24 cellular contexts compared by ENCODE assay signal in the genomic region with DNA sequence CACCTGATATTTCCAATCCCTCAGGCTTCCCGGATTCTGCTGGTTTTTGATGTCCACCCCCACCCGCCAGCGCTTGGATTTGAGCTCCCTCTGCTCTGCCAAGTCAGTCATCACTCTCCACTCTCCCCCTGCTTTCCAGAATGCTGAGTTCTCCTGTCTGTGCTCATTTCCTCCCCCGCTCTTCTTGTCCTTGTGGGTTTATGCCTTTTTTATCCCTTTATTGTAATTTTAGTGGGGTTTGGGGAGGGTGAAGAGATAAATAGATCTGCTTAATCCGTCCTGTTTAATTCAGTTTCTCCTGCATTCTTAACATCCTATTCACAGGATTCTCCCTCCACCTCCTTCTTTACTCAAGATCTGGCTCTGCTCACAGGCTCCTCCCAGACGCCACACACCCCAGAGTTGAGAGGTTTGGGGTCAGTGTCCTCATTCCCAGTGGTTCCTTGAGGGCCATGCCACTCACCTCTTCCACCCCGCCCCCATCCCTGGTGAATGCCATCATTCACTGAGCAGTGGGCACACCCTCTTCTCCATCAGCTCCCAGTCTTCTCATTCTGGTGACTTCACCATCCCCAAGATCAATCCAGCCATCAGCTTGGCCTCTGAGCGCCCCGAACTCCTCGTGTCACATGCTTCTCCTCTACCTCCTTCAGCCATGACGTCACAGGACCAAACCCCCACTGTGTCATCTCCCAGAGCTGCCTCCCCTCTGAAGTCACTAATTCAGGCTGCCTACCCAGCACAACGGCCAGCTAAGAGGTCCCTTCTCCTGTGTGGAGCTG. TPM values are rescaled to one million over a fixed set of nuclear protein-coding genes. Genes with fewer than 3 reads are reported as not detected.
DNase-seq lines count a peak whose midpoint lies in the region; ATAC-seq and TF ChIP-seq lines count a peak whose summit lies in the region.
"Had no signal": no experiment of that assay in that cellular context is flagged by ENCODE, and none has a peak within 500 bp of the region (broad histone marks: within the 10 kb centered on the region; RNA-seq: fewer than 3 reads in every experiment).

No MANE protein-coding gene starts in this region.

- peaks cover 9% of the 10 kb centered on the region for H3F3A ChIP-seq in SK-N-SH (replicated peaks; ENCODE audit: insufficient read depth)

- no peaks in the 10 kb centered on the region for H3K36me3 Mint-ChIP-seq in activated CD4-positive, alpha-beta T cell treated with anti-CD3 and anti-CD28 coated beads, Interleukin-2, amount 10 ng/mL, durations not matched to agents 7 days and 5 days (ENCODE audit: low read depth)
- no peaks in the 10 kb centered on the region for H3K36me3 Mint-ChIP-seq in CD4-positive, alpha-beta T cell (ENCODE audit: low read depth)

- ATAC-seq in CD4-positive, alpha-beta T cell (ENCODE audit: poor library complexity): no peak
- ATAC-seq: activated naive CD8-positive, alpha-beta T cell treated with anti-CD3 and anti-CD28 coated beads, Interleukin-2, amount 50 U/mL, for 24 hours; psoas muscle; upper lobe of right lung had no signal

- H3K4me1 ChIP-seq in uterus: no peaks in the 10 kb centered on the region
- H3K4me1 ChIP-seq in SK-N-SH (ENCODE audit: control insufficient read depth in 1 of 2, insufficient read depth in 2 of 2, low read depth in 1 of 2, low read length in 1 of 2): peaks cover 0 to 4% of the 10 kb centered on the region in 2 experiments; a peak in 1 of 4 replicates
- H3K4me1 ChIP-seq: BE2C, psoas muscle had no signal

- peak overlapping the region; percentile 40 to 74 for H3K27ac ChIP-seq in uterus
- H3K27ac ChIP-seq in CD4-positive, alpha-beta T cell (ENCODE audit: low read depth, low read length): no peak overlapping the region
- H3K27ac ChIP-seq in SK-N-SH (ENCODE audit: low read depth in 2 of 2, low read length in 1 of 2): no peak overlapping the region
- H3K27ac ChIP-seq: cardiac muscle cell, psoas muscle, upper lobe of right lung had no signal

- H3K4me3 ChIP-seq in epithelial cell of esophagus (ENCODE audit: low read length) (no peak overlapping the region), uterus (no peak overlapping the region), SK-N-SH (ENCODE audit: low read depth in 2 of 2, low read length in 1 of 2) (no peak overlapping the region)
- H3K4me3 ChIP-seq: cardiac muscle cell, psoas muscle, upper lobe of right lung had no signal

- CTCF ChIA-PET in activated CD4-positive, alpha-beta T cell treated with anti-CD3 and anti-CD28 coated beads, Interleukin-2, amount 10 ng/mL, durations not matched to agents 7 days and 5 days (lab: Charles Lee): interaction anchor here (0.5 to 4.2 kb wide), 8 partner anchors 8 to 226 kb away, joined by 3 to 38 read pairs (median 4); partner anchors contain the start of gene RNF227
- CTCF ChIA-PET in CD4-positive, alpha-beta T cell (lab: Charles Lee): interaction anchor here (0.8 to 1.5 kb wide), 2 partner anchors 70 to 74 kb away, joined by 3 read pairs; no protein-coding TSS in a partner anchor
- CTCF ChIA-PET in SK-N-SH (lab: Yijun Ruan, JAX): interaction anchor here (0.6 to 8.6 kb wide), 16 partner anchors 9 to 166 kb away, joined by 3 to 117 read pairs (median 4); partner anchors contain the start of genes ALOX15B, NAA38 and RNF227

- TF ChIP-seq RAD21 in SK-N-SH (IDR thresholded peaks at IDR 0.05; ENCODE audit: low read length): no peak

- H3K9me3 Mint-ChIP-seq in activated CD4-positive, alpha-beta T cell treated with anti-CD3 and anti-CD28 coated beads, Interleukin-2, amount 10 ng/mL, durations not matched to agents 7 days and 5 days: no peaks in the 10 kb centered on the region
- no peaks in the 10 kb centered on the region for H3K9me3 Mint-ChIP-seq in CD4-positive, alpha-beta T cell
- H3K9me3 Mint-ChIP-seq: activated naive CD8-positive, alpha-beta T cell treated with anti-CD3 and anti-CD28 coated beads, Interleukin-2, amount 50 U/mL, for 24 hours had no signal

- POLR2A ChIA-PET in activated CD4-positive, alpha-beta T cell treated with anti-CD3 and anti-CD28 coated beads, Interleukin-2, amount 10 ng/mL, durations not matched to agents 7 days and 5 days (lab: Charles Lee): no interaction called here
- POLR2A ChIA-PET in CD4-positive, alpha-beta T cell (lab: Charles Lee): interaction anchor here (1.0 to 1.7 kb wide), 3 partner anchors 74 to 130 kb away, joined by 3 to 12 read pairs (median 4); partner anchors contain the start of genes CYB5D1 and NAA38
- POLR2A ChIA-PET in SK-N-SH (lab: Yijun Ruan, JAX): no interaction called here

- H3K4me2 ChIP-seq in SK-N-SH: no peak overlapping the region

- no peak for TF ChIP-seq CTCF in epithelial cell of esophagus (IDR thresholded peaks at IDR 0.05; ENCODE audit: insufficient read depth, low read depth, low read length, missing control alignments)
- TF ChIP-seq CTCF in uterus (IDR thresholded peaks at IDR 0.05): no peak
- no peak for TF ChIP-seq CTCF in CD4-positive, alpha-beta T cell (IDR thresholded peaks at IDR 0.05)
- TF ChIP-seq CTCF in SK-N-SH (IDR thresholded peaks at IDR 0.05): no peak

- DNase-seq in activated CD4-positive, alpha-beta T cell treated with anti-CD3 and anti-CD28 coated beads, Interleukin-2, amount 10 ng/mL, durations not matched to agents 7 days and 5 days: no peak
- no peak for DNase-seq in activated CD4-positive, alpha-beta T cell treated with anti-CD3 and anti-CD28 coated beads for 4 hours
- DNase-seq in epithelial cell of esophagus (ENCODE audit: low read depth): peak; percentile 26
- DNase-seq in middle frontal gyrus (ENCODE audit: extremely low spot score, low spot score): peak; percentile 20
- DNase-seq in uterus: peak; percentile 70 to 80
- DNase-seq in CD4-positive, alpha-beta T cell: no peak
- DNase-seq in SK-N-SH: no peak
- DNase-seq in SW480 (ENCODE audit: low spot score): no peak
- DNase-seq: 8988T; activated CD4-positive, alpha-beta T cell treated with anti-CD3 and anti-CD28 coated beads for 48 hours; activated naive CD8-positive, alpha-beta T cell treated with anti-CD3 and anti-CD28 coated beads, Interleukin-2, amount 50 U/mL, for 24 hours; BE2C; Calu3; midbrain; nephron progenitor cell; psoas muscle; Right ventricle myocardium superior; stimulated activated CD4-positive, alpha-beta T cell treated with anti-CD3 and anti-CD28 coated beads, Interleukin-4, amount 100 ng/mL, for 1 hour; SW 1271; upper lobe of right lung had no signal

- H3K4me1 Mint-ChIP-seq in activated CD4-positive, alpha-beta T cell treated with anti-CD3 and anti-CD28 coated beads, Interleukin-2, amount 10 ng/mL, durations not matched to agents 7 days and 5 days: peaks cover 30% of the 10 kb centered on the region
- peaks cover 22% of the 10 kb centered on the region for H3K4me1 Mint-ChIP-seq in CD4-positive, alpha-beta T cell (ENCODE audit: low read depth)

- intact Hi-C loops in uterus (cut with DNase I; ENCODE audit: low total_unique reads): loop anchor here (10.0 kb wide), 1 partner anchor 123 kb away; no protein-coding TSS in a partner anchor
- intact Hi-C loops in CD4-positive, alpha-beta T cell (cut with DNase I, micrococcal nuclease): loop anchor here in 1 of 2 experiments (10.0 kb wide), 1 partner anchor 67 kb away; no protein-coding TSS in a partner anchor

- H3K9me3 ChIP-seq in uterus: no peaks in the 10 kb centered on the region
- H3K9me3 ChIP-seq in CD4-positive, alpha-beta T cell (ENCODE audit: control insufficient read depth, low read length): no peaks in the 10 kb centered on the region
- H3K9me3 ChIP-seq in SK-N-SH: no peaks in the 10 kb centered on the region
- H3K9me3 ChIP-seq: BE2C, psoas muscle, upper lobe of right lung had no signal

- no peaks in the 10 kb centered on the region for H4K20me1 ChIP-seq in SK-N-SH (ENCODE audit: insufficient read depth)

- H3K9me2 ChIP-seq in SK-N-SH: no peaks in the 10 kb centered on the region

- no peak overlapping the region for H3K4me3 Mint-ChIP-seq in activated CD4-positive, alpha-beta T cell treated with anti-CD3 and anti-CD28 coated beads, Interleukin-2, amount 10 ng/mL, durations not matched to agents 7 days and 5 days
- no peak overlapping the region for H3K4me3 Mint-ChIP-seq in CD4-positive, alpha-beta T cell
- H3K4me3 Mint-ChIP-seq: activated naive CD8-positive, alpha-beta T cell treated with anti-CD3 and anti-CD28 coated beads, Interleukin-2, amount 50 U/mL, for 24 hours; nephron progenitor cell had no signal

- H3K27me3 ChIP-seq in uterus: no peaks in the 10 kb centered on the region
- H3K27me3 ChIP-seq in CD4-positive, alpha-beta T cell (ENCODE audit: control insufficient read depth, insufficient read depth, low read length): no peaks in the 10 kb centered on the region
- no peaks in the 10 kb centered on the region for H3K27me3 ChIP-seq in SK-N-SH (ENCODE audit: insufficient read depth)
- H3K27me3 ChIP-seq: BE2C, cardiac muscle cell, upper lobe of right lung had no signal

- H3K27me3 Mint-ChIP-seq in activated CD4-positive, alpha-beta T cell treated with anti-CD3 and anti-CD28 coated beads, Interleukin-2, amount 10 ng/mL, durations not matched to agents 7 days and 5 days: peaks cover 8% of the 10 kb centered on the region
- peaks cover 14% of the 10 kb centered on the region for H3K27me3 Mint-ChIP-seq in CD4-positive, alpha-beta T cell

- no peaks in the 10 kb centered on the region for H3K79me2 ChIP-seq in SK-N-SH (ENCODE audit: insufficient read depth)

- H3K9ac ChIP-seq in SK-N-SH: no peak overlapping the region

- H2AFZ ChIP-seq in SK-N-SH (ENCODE audit: low read depth): no peak overlapping the region

- H3K36me3 ChIP-seq in uterus: no peaks in the 10 kb centered on the region
- no peaks in the 10 kb centered on the region for H3K36me3 ChIP-seq in SK-N-SH (replicated peaks in 1 of 2; ENCODE audit: control insufficient read depth in 1 of 2, insufficient read depth in 2 of 2, low read length in 1 of 2)
- H3K36me3 ChIP-seq: BE2C, cardiac muscle cell, upper lobe of right lung had no signal

- H3K27ac Mint-ChIP-seq in activated CD4-positive, alpha-beta T cell treated with anti-CD3 and anti-CD28 coated beads, Interleukin-2, amount 10 ng/mL, durations not matched to agents 7 days and 5 days: peak overlapping the region; percentile 4
- H3K27ac Mint-ChIP-seq in CD4-positive, alpha-beta T cell: no peak overlapping the region
- H3K27ac Mint-ChIP-seq: activated naive CD8-positive, alpha-beta T cell treated with anti-CD3 and anti-CD28 coated beads, Interleukin-2, amount 50 U/mL, for 24 hours; nephron progenitor cell had no signal

- 73% methylated on average over 12 of the region's 12 CpGs for WGBS in SK-N-SH (ENCODE audit: low lambda C conversion rate)

- no peak for TF ChIP-seq EP300 in SK-N-SH (IDR thresholded peaks at IDR 0.05; ENCODE audit: borderline replicate concordance in 1 of 2, low read depth in 1 of 2, low read length in 1 of 2)

- TF ChIP-seq POLR2A in uterus (IDR thresholded peaks at IDR 0.05): no peak

RNA-seq across cellular contexts. Expression of gene GUCY2D, which starts 15.1 kb away (rescaled TPM):
- not detected for total RNA-seq in activated CD4-positive, alpha-beta T cell treated with anti-CD3 and anti-CD28 coated beads, Interleukin-2, amount 10 ng/mL, durations not matched to agents 7 days and 5 days
- total RNA-seq in uterus: under 1 TPM in 1 of 4 donors, not detected in 3; 0.14 TPM
- under 1 TPM in 1 of 2 experiments, not detected in 1; 0.06 TPM for total RNA-seq in CD4-positive, alpha-beta T cell
- polyA plus RNA-seq in SK-N-SH (2012; rRNA removed): not detected in 2 replicates
- not detected in 2 replicates for polyA plus RNA-seq in SK-N-SH (2012; cell fraction: cytosol; rRNA removed)
- 0.01 and 0.07 TPM in 2 replicates for polyA plus RNA-seq in SK-N-SH (2012; cell fraction: nucleus; rRNA removed)
- total RNA-seq: Calu3, epithelial cell of proximal tubule, MCF 10A, OCI-LY7, psoas muscle, Right ventricle myocardium superior had no signal
- polyA plus RNA-seq: psoas muscle had no signal

RNA-seq across cellular contexts. Expression of gene ALOX15B, which starts 51.6 kb away (rescaled TPM):
- total RNA-seq in activated CD4-positive, alpha-beta T cell treated with anti-CD3 and anti-CD28 coated beads, Interleukin-2, amount 10 ng/mL, durations not matched to agents 7 days and 5 days: not detected
- 1 to 10 TPM in 1 of 4 donors, under 1 TPM in 2, not detected in 1; 0.14 to 1.5 (median 0.24) TPM for total RNA-seq in uterus
- total RNA-seq in CD4-positive, alpha-beta T cell: not detected
- not detected in 2 replicates for polyA plus RNA-seq in SK-N-SH (2012; rRNA removed)
- polyA plus RNA-seq in SK-N-SH (2012; cell fraction: cytosol; rRNA removed): not detected in 2 replicates
- 0.01 TPM in 1 of 2 replicates, not detected in the other for polyA plus RNA-seq in SK-N-SH (2012; cell fraction: nucleus; rRNA removed)
- total RNA-seq: Calu3, OCI-LY7, Right ventricle myocardium superior had no signal

RNA-seq across cellular contexts. Expression of gene CNTROB, which starts 55.3 kb away (rescaled TPM):
- 10 to 100 TPM; 74.3 to 77.4 TPM for total RNA-seq in activated CD4-positive, alpha-beta T cell treated with anti-CD3 and anti-CD28 coated beads, Interleukin-2, amount 10 ng/mL, durations not matched to agents 7 days and 5 days
- 10 to 100 TPM in 3 of 4 donors, 1 to 10 TPM in 1; 7.1 to 58.5 (median 26.1) TPM for total RNA-seq in uterus
- total RNA-seq in CD4-positive, alpha-beta T cell: 10 to 100 TPM; 20.6 to 21.9 TPM
- 26.3 and 27.4 TPM in 2 replicates for polyA plus RNA-seq in SK-N-SH (2012; rRNA removed)
- polyA plus RNA-seq in SK-N-SH (2012; cell fraction: cytosol; rRNA removed): 13.4 and 18.4 TPM in 2 replicates
- 98.5 and 103 TPM in 2 replicates for polyA plus RNA-seq in SK-N-SH (2012; cell fraction: nucleus; rRNA removed)

RNA-seq across cellular contexts. Expression of gene TRAPPC1, which starts 55.6 kb away (rescaled TPM):
- 100 to 1,000 TPM; 235 to 251 TPM for total RNA-seq in activated CD4-positive, alpha-beta T cell treated with anti-CD3 and anti-CD28 coated beads, Interleukin-2, amount 10 ng/mL, durations not matched to agents 7 days and 5 days
- total RNA-seq in uterus: 10 to 100 TPM; 24.1 to 67.5 (median 27.8) TPM
- 10 to 100 TPM; 39.3 to 39.5 TPM for total RNA-seq in CD4-positive, alpha-beta T cell
- 390 and 555 TPM in 2 replicates for polyA plus RNA-seq in SK-N-SH (2012; rRNA removed)
- polyA plus RNA-seq in SK-N-SH (2012; cell fraction: cytosol; rRNA removed): 477 and 538 TPM in 2 replicates
- polyA plus RNA-seq in SK-N-SH (2012; cell fraction: nucleus; rRNA removed): 138 and 181 TPM in 2 replicates

RNA-seq across cellular contexts. Expression of gene KCNAB3, which starts 57.6 kb away (rescaled TPM):
- 10 to 100 TPM; 11.8 to 12.4 TPM for total RNA-seq in activated CD4-positive, alpha-beta T cell treated with anti-CD3 and anti-CD28 coated beads, Interleukin-2, amount 10 ng/mL, durations not matched to agents 7 days and 5 days
- 10 to 100 TPM in 2 of 4 donors, 1 to 10 TPM in 1, not detected in 1; 3.4 to 32.7 (median 19.5) TPM for total RNA-seq in uterus
- total RNA-seq in CD4-positive, alpha-beta T cell: 1 to 10 TPM; 7.1 to 8.2 TPM
- polyA plus RNA-seq in SK-N-SH (2012; rRNA removed): 4.4 and 5.1 TPM in 2 replicates
- polyA plus RNA-seq in SK-N-SH (2012; cell fraction: cytosol; rRNA removed): 0.80 and 1.3 TPM in 2 replicates
- 50.1 and 51.1 TPM in 2 replicates for polyA plus RNA-seq in SK-N-SH (2012; cell fraction: nucleus; rRNA removed)

Comparison
In these comparisons a context has a peak if more than half of its experiments do, and no peak if none do; other contexts are left out.
1. DNase-seq: peak in epithelial cell of esophagus (single experiment), middle frontal gyrus (single experiment) and uterus (2 of 2); none in activated CD4-positive, alpha-beta T cell treated with anti-CD3 and anti-CD28 coated beads, Interleukin-2, amount 10 ng/mL, durations not matched to agents 7 days and 5 days (single experiment), activated CD4-positive, alpha-beta T cell treated with anti-CD3 and anti-CD28 coated beads for 4 hours (0 of 2), CD4-positive, alpha-beta T cell (0 of 10), SK-N-SH (single experiment) and SW480 (single experiment).
2. H3K27ac ChIP-seq: peak in uterus (2 of 2); none in CD4-positive, alpha-beta T cell (single experiment) and SK-N-SH (0 of 2).